In genomic region chr3:188518835-188519452, GRCh38 we compare ENCODE assay signal across 25 cellular contexts.
"Had no signal": no experiment of that assay in that cellular context is flagged by ENCODE, and none has a peak within 500 bp of the region (broad histone marks: within the 10 kb centered on the region; RNA-seq: fewer than 3 reads in every experiment).

No MANE protein-coding gene starts in this region.

- H3K4me3 ChIP-seq: adrenal gland, ascending aorta, breast epithelium, colonic mucosa, dorsolateral prefrontal cortex, gastrocnemius medialis, thyroid gland had no signal

- H3K36me3 ChIP-seq: adrenal gland, ascending aorta, breast epithelium, colonic mucosa, gastrocnemius medialis, neutrophil, thyroid gland had no signal

- H3K27me3 Mint-ChIP-seq: activated naive CD8-positive, alpha-beta T cell; activated T-cell treated with anti-CD3 and anti-CD28 coated beads, Interleukin-2, amount 50 U/mL, for 24 hours; activated T-helper 17 cell treated with anti-CD3 and anti-CD28 coated beads, Interleukin-2, amount 50 U/mL, for 72 hours; effector memory CD8-positive, alpha-beta T cell had no signal

- H3K27ac Mint-ChIP-seq: activated naive CD8-positive, alpha-beta T cell; activated T-cell treated with anti-CD3 and anti-CD28 coated beads, Interleukin-2, amount 50 U/mL, for 24 hours; activated T-helper 17 cell treated with anti-CD3 and anti-CD28 coated beads, Interleukin-2, amount 50 U/mL, for 72 hours; effector memory CD8-positive, alpha-beta T cell; nephron had no signal

- ATAC-seq: activated T-helper 17 cell treated with anti-CD3 and anti-CD28 coated beads, Interleukin-2, amount 50 U/mL, for 72 hours; effector memory CD8-positive, alpha-beta T cell; esophagus mucosa; gastrocnemius medialis; sciatic nerve had no signal

- DNase-seq: activated CD8-positive, alpha-beta memory T cell treated with anti-CD3 and anti-CD28 coated beads, Interleukin-2, amount 50 U/mL, for 4 hours; activated naive CD4-positive, alpha-beta T cell; activated T-cell treated with anti-CD3 and anti-CD28 coated beads, Interleukin-2, amount 50 U/mL, for 24 hours; adrenal gland; colonic mucosa; dorsolateral prefrontal cortex; effector memory CD8-positive, alpha-beta T cell; gastrocnemius medialis; hippocampal formation; mesenchymal stem cell; small intestine; stimulated activated CD4-positive, alpha-beta T cell treated with anti-CD3 and anti-CD28 coated beads, Interleukin-15, amount 100 ng/mL, for 24 hours; stimulated activated naive CD4-positive, alpha-beta T cell; substantia nigra; T-helper 9 cell; thyroid gland had no signal

- H3K9ac ChIP-seq: parathyroid adenoma had no signal

- H3K9me3 ChIP-seq: adrenal gland, ascending aorta, breast epithelium, colonic mucosa, gastrocnemius medialis, neutrophil, thyroid gland had no signal

- H3K4me1 Mint-ChIP-seq: activated T-helper 17 cell treated with anti-CD3 and anti-CD28 coated beads, Interleukin-2, amount 50 U/mL, for 72 hours had no signal

- H2AFZ ChIP-seq: parathyroid adenoma had no signal

- H3K4me3 Mint-ChIP-seq: activated naive CD8-positive, alpha-beta T cell; activated T-cell treated with anti-CD3 and anti-CD28 coated beads, Interleukin-2, amount 50 U/mL, for 24 hours; activated T-helper 17 cell treated with anti-CD3 and anti-CD28 coated beads, Interleukin-2, amount 50 U/mL, for 72 hours; effector memory CD8-positive, alpha-beta T cell; nephron had no signal

- H3K27me3 ChIP-seq: adrenal gland, ascending aorta, breast epithelium, colonic mucosa, dorsolateral prefrontal cortex, gastrocnemius medialis, neutrophil, thyroid gland had no signal

- H3K4me1 ChIP-seq: breast epithelium, colonic mucosa, parathyroid adenoma, thyroid gland had no signal

- H3K27ac ChIP-seq: adrenal gland, ascending aorta, breast epithelium, colonic mucosa, dorsolateral prefrontal cortex, gastrocnemius medialis, neutrophil, parathyroid adenoma, thyroid gland had no signal

- H3K79me2 ChIP-seq: parathyroid adenoma had no signal

- H3K9me3 Mint-ChIP-seq: activated T-helper 17 cell treated with anti-CD3 and anti-CD28 coated beads, Interleukin-2, amount 50 U/mL, for 72 hours; effector memory CD8-positive, alpha-beta T cell; nephron had no signal
